Comparison of ENCODE assay signal across 8 cellular contexts in genomic region chr10:96395931-96396877, GRCh38. TPM values are rescaled to one million over a fixed set of nuclear protein-coding genes. Genes with fewer than 3 reads are reported as not detected.
DNase-seq lines count a peak whose midpoint lies in the region; ATAC-seq, FAIRE-seq and TF ChIP-seq lines count a peak whose summit lies in the region.

No MANE protein-coding gene starts in this region.

- no peaks in the 10 kb centered on the region for H3K9me3 ChIP-seq in thoracic aorta

- no peak overlapping the region for H3K27ac ChIP-seq in foreskin keratinocyte
- no peak overlapping the region for H3K27ac ChIP-seq in thoracic aorta

- H3K27me3 Mint-ChIP-seq in activated T-helper 2 cell treated with anti-CD3 and anti-CD28 coated beads, Interferon-gamma antibody, Interleukin-2, Interleukin-4, amounts not matched to agents 10 μg/mL and 5 μg/mL and 100 μg/mL, durations not matched to agents 14 hours and 24 hours and 36 hours (ENCODE audit: low read depth), result peaks cover 27% of the 10 kb centered on the region

- no peaks in the 10 kb centered on the region for H3K4me1 ChIP-seq in foreskin keratinocyte
- no peaks in the 10 kb centered on the region for H3K4me1 ChIP-seq in thoracic aorta (ENCODE audit: control insufficient read depth in 1 of 2, low read depth in 2 of 2)

- ATAC-seq in HG03342 (IDR thresholded peaks at IDR 0.05; ENCODE audit: unreplicated experiment) (peak; percentile 57), foreskin keratinocyte (peak; percentile 91), thoracic aorta (ENCODE audit: insufficient number of reproducible peaks, low FRiP score, low read depth) (no peak), HG03280 (IDR thresholded peaks at IDR 0.05; ENCODE audit: unreplicated experiment) (no peak)

- H3K4me3 Mint-ChIP-seq in activated T-helper 2 cell treated with anti-CD3 and anti-CD28 coated beads, Interferon-gamma antibody, Interleukin-2, Interleukin-4, amounts not matched to agents 10 μg/mL and 5 μg/mL and 100 μg/mL, durations not matched to agents 14 hours and 24 hours and 36 hours (ENCODE audit: low read depth), result no peak overlapping the region

- no peak for FAIRE-seq in RCC 7860 (lab: Jason Lieb, UNC)

- intact Hi-C loops in activated T-helper 2 cell treated with anti-CD3 and anti-CD28 coated beads, Interferon-gamma antibody, Interleukin-2, Interleukin-4, amounts not matched to agents 10 μg/mL and 5 μg/mL and 100 μg/mL, durations not matched to agents 14 hours and 24 hours and 36 hours (cut with micrococcal nuclease), result loop anchor here (2.0 to 5.0 kb wide), 2 partner anchors 115 to 436 kb away; partner anchors contain the start of gene LCOR

- no peak overlapping the region for H3K4me3 ChIP-seq in thoracic aorta

- DNase-seq in DMS 273 treated with DMSO at 0.1 percent for 48 hours (lab: John Stamatoyannopoulos, UW) (peak; percentile 3), RCC 7860 (ENCODE audit: low spot score) (peak; percentile 49), foreskin keratinocyte (peak; percentile 33 to 55), nucleus accumbens (lab: John Stamatoyannopoulos, UW) (peak in 48 of 56 donors; percentile 9 to 85 (median 48)), thoracic aorta (ENCODE audit: low spot score) (no peak)
- peak; percentile 37 for DNase-seq in activated T-helper 2 cell treated with anti-CD3 and anti-CD28 coated beads, Interferon-gamma antibody, Interleukin-2, Interleukin-4, amounts not matched to agents 10 μg/mL and 5 μg/mL and 100 μg/mL, durations not matched to agents 14 hours and 24 hours and 36 hours (ENCODE audit: low spot score)

- H3K4me1 Mint-ChIP-seq in activated T-helper 2 cell treated with anti-CD3 and anti-CD28 coated beads, Interferon-gamma antibody, Interleukin-2, Interleukin-4, amounts not matched to agents 10 μg/mL and 5 μg/mL and 100 μg/mL, durations not matched to agents 14 hours and 24 hours and 36 hours (ENCODE audit: low read depth), result peaks cover 6% of the 10 kb centered on the region

- H3K27me3 ChIP-seq in foreskin keratinocyte, result peaks cover 68% of the 10 kb centered on the region
- H3K27me3 ChIP-seq in thoracic aorta (replicated peaks; ENCODE audit: insufficient read depth), result no peaks in the 10 kb centered on the region

- no peaks in the 10 kb centered on the region for H3K36me3 ChIP-seq in thoracic aorta

- H3K36me3 Mint-ChIP-seq in activated T-helper 2 cell treated with anti-CD3 and anti-CD28 coated beads, Interferon-gamma antibody, Interleukin-2, Interleukin-4, amounts not matched to agents 10 μg/mL and 5 μg/mL and 100 μg/mL, durations not matched to agents 14 hours and 24 hours and 36 hours (ENCODE audit: low read depth), result no peaks in the 10 kb centered on the region

- peak; percentile 89 for TF ChIP-seq CTCF in foreskin keratinocyte (conservative IDR thresholded peaks at IDR 0.05)
- peak; percentile 79 for TF ChIP-seq CTCF in thoracic aorta (IDR thresholded peaks at IDR 0.05)

- H3K9me3 Mint-ChIP-seq in activated T-helper 2 cell treated with anti-CD3 and anti-CD28 coated beads, Interferon-gamma antibody, Interleukin-2, Interleukin-4, amounts not matched to agents 10 μg/mL and 5 μg/mL and 100 μg/mL, durations not matched to agents 14 hours and 24 hours and 36 hours, result no peaks in the 10 kb centered on the region

- no peak overlapping the region for H3K27ac Mint-ChIP-seq in activated T-helper 2 cell treated with anti-CD3 and anti-CD28 coated beads, Interferon-gamma antibody, Interleukin-2, Interleukin-4, amounts not matched to agents 10 μg/mL and 5 μg/mL and 100 μg/mL, durations not matched to agents 14 hours and 24 hours and 36 hours

RNA-seq across cellular contexts. Expression of gene OPALIN, which starts 37.4 kb away (rescaled TPM):
- total RNA-seq in activated T-helper 2 cell treated with anti-CD3 and anti-CD28 coated beads, Interferon-gamma antibody, Interleukin-2, Interleukin-4, amounts not matched to agents 10 μg/mL and 5 μg/mL and 100 μg/mL, durations not matched to agents 14 hours and 24 hours and 36 hours, result not detected in 2 replicates
- not detected in 2 replicates for total RNA-seq in foreskin keratinocyte
- polyA plus RNA-seq in foreskin keratinocyte, result not detected in 2 replicates
- not detected for total RNA-seq in thoracic aorta

Comparison
In these comparisons a context has a peak if more than half of its experiments do, and no peak if none do; other contexts are left out.
1. ATAC-seq: peak in HG03342 (single experiment) and foreskin keratinocyte (single experiment); none in thoracic aorta (single experiment) and HG03280 (single experiment).